ENCODE assay signal across 8 cellular contexts in the genomic region with DNA sequence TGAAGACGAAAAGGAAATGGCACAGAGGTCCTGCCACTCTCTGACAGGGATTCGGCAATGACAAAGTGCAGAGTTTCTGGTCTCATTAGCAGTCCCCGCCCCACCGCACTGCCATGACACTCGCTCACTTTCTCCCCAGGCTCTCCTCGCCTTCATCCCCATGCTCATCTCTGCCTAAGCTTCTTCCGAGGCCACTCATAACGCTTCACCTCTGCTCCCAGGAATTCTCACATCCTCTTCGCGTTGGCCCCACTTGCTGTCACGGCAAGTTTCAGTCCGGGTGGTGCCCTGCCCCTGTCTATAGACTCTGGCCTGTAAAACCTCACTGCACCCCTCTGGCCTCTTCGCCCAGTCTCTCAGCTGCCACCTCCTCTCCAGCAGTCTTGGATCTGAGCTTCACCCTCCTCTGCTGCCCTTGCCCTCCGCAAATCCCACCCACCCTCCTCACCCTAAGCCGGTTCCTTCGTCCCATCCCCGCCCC. TPM values are rescaled to one million over a fixed set of nuclear protein-coding genes. Genes with fewer than 3 reads are reported as not detected.
DNase-seq lines count a peak whose midpoint lies in the region; ATAC-seq and TF ChIP-seq lines count a peak whose summit lies in the region.

No MANE protein-coding gene starts in this region.

- TF ChIP-seq POLR2A in Peyer's patch (IDR thresholded peaks at IDR 0.05) = no peak

- intact Hi-C loops in left cardiac atrium (cut with DNase I) = no loop called here

- ATAC-seq in left cardiac atrium (peak; percentile 16 to 28), HG03159 (IDR thresholded peaks at IDR 0.05; ENCODE audit: unreplicated experiment) (no peak)

- no peaks in the 10 kb centered on the region for H3K36me3 ChIP-seq in Peyer's patch

- H3K9me3 ChIP-seq in Peyer's patch = no peaks in the 10 kb centered on the region

- H3K27me3 ChIP-seq in Peyer's patch = no peaks in the 10 kb centered on the region

- peaks cover 0 to 18% (median 10%) of the 10 kb centered on the region in 4 donors for H3K4me1 ChIP-seq in Peyer's patch

- H3K4me3 ChIP-seq in Peyer's patch = peak overlapping the region; percentile 74 to 94 (median 82)

- no peak for TF ChIP-seq CTCF in Peyer's patch (IDR thresholded peaks at IDR 0.05)

- peak overlapping the region; percentile 81 to 95 (median 88) for H3K27ac ChIP-seq in Peyer's patch

- DNase-seq in NCI-H82 (lab: John Stamatoyannopoulos, UW) = peak; percentile 73
- DNase-seq in NCI-H82 treated with DMSO at 0.1 percent for 48 hours (lab: John Stamatoyannopoulos, UW; ENCODE audit: unreplicated experiment) = no peak
- DNase-seq in Peyer's patch = peak in 2 of 3 donors; percentile 66 to 70
- peak; percentile 53 for DNase-seq in activated naive CD4-positive, alpha-beta T cell treated with anti-CD3 and anti-CD28 coated beads, Interleukin-2, amount 50 U/mL, for 16 hours
- DNase-seq in left cardiac atrium = no peak
- peak; percentile 47 for DNase-seq in retina
- DNase-seq in SHP77 treated with DMSO at 0.1 percent for 48 hours (lab: John Stamatoyannopoulos, UW) = no peak

RNA-seq across cellular contexts. Expression of a gene that starts 0.7 kb away (rescaled TPM):
- total RNA-seq in Peyer's patch (100 to 1,000 TPM in 1 of 4 donors, 10 to 100 TPM in 3; 45.4 to 113 (median 48.2) TPM), left cardiac atrium (10 to 100 TPM; 14.0 to 22.7 TPM)

RNA-seq across cellular contexts. Expression of a gene that starts 13.6 kb away (rescaled TPM):
- total RNA-seq in Peyer's patch (10 to 100 TPM; 15.4 to 62.7 (median 27.4) TPM), left cardiac atrium (10 to 100 TPM; 51.5 to 74.9 TPM)

RNA-seq across cellular contexts. Expression of a gene that starts 55.0 kb away (rescaled TPM):
- total RNA-seq in Peyer's patch = 10 to 100 TPM; 31.2 to 90.0 (median 41.7) TPM
- 10 to 100 TPM; 21.3 to 35.3 TPM for total RNA-seq in left cardiac atrium

Comparison
In these comparisons a context has a peak if more than half of its experiments do, and no peak if none do; other contexts are left out.
1. DNase-seq: peak in NCI-H82 (single experiment), Peyer's patch (2 of 3), activated naive CD4-positive, alpha-beta T cell treated with anti-CD3 and anti-CD28 coated beads, Interleukin-2, amount 50 U/mL, for 16 hours (single experiment) and retina (single experiment); none in NCI-H82 treated with DMSO at 0.1 percent for 48 hours (single experiment), left cardiac atrium (single experiment) and SHP77 treated with DMSO at 0.1 percent for 48 hours (single experiment).